2 cellular contexts compared by ENCODE assay signal in genomic region chr1:211886551-211886950, GRCh38.
A peak's percentile ranks its signal among the peaks of the same experiment; 100 is the strongest.
TF ChIP-seq lines count a peak whose summit lies in the region.

No MANE protein-coding gene starts in this region.

TF ChIP-seq in A549, 52 proteins besides CTCF, POLR2A, EP300 and RAD21:
- no peak for TF ChIP-seq CEBPB (IDR thresholded peaks at IDR 0.05)
- no peak for TF ChIP-seq POLR2AphosphoS2 (conservative IDR thresholded peaks at IDR 0.05; ENCODE audit: low read length)
- TF ChIP-seq HOXB13 (CRISPR knock-in tag; IDR thresholded peaks at IDR 0.05; ENCODE audit: low read depth): no peak
- no peak for TF ChIP-seq TFCP2L1 (CRISPR knock-in tag; IDR thresholded peaks at IDR 0.05)
- TF ChIP-seq, protein P1, sequence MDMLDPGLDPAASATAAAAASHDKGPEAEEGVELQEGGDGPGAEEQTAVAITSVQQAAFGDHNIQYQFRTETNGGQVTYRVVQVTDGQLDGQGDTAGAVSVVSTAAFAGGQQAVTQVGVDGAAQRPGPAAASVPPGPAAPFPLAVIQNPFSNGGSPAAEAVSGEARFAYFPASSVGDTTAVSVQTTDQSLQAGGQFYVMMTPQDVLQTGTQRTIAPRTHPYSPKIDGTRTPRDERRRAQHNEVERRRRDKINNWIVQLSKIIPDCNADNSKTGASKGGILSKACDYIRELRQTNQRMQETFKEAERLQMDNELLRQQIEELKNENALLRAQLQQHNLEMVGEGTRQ (IDR thresholded peaks at IDR 0.05): no peak
- TF ChIP-seq, protein P2, sequence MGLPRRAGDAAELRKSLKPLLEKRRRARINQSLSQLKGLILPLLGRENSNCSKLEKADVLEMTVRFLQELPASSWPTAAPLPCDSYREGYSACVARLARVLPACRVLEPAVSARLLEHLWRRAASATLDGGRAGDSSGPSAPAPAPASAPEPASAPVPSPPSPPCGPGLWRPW (IDR thresholded peaks at IDR 0.05): no peak
- no peak for TF ChIP-seq GATA3 (IDR thresholded peaks at IDR 0.05; ENCODE audit: borderline replicate concordance)
- TF ChIP-seq TP53 (CRISPR knock-in tag; IDR thresholded peaks at IDR 0.05): no peak
- TF ChIP-seq RFX5 (IDR thresholded peaks at IDR 0.05): no peak
- no peak for TF ChIP-seq HOXB5 (CRISPR knock-in tag; IDR thresholded peaks at IDR 0.05)
- TF ChIP-seq MAZ (IDR thresholded peaks at IDR 0.05; ENCODE audit: borderline replicate concordance, low read depth, low read length): no peak
- TF ChIP-seq, protein P3, sequence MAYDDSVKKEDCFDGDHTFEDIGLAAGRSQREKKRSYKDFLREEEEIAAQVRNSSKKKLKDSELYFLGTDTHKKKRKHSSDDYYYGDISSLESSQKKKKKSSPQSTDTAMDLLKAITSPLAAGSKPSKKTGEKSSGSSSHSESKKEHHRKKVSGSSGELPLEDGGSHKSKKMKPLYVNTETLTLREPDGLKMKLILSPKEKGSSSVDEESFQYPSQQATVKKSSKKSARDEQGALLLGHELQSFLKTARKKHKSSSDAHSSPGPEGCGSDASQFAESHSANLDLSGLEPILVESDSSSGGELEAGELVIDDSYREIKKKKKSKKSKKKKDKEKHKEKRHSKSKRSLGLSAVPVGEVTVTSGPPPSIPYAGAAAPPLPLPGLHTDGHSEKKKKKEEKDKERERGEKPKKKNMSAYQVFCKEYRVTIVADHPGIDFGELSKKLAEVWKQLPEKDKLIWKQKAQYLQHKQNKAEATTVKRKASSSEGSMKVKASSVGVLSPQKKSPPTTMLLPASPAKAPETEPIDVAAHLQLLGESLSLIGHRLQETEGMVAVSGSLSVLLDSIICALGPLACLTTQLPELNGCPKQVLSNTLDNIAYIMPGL (CRISPR knock-in tag; IDR thresholded peaks at IDR 0.05; ENCODE audit: borderline replicate concordance): no peak
- TF ChIP-seq HDAC2 (IDR thresholded peaks at IDR 0.05): no peak
- no peak for TF ChIP-seq NPAS2 (CRISPR knock-in tag; IDR thresholded peaks at IDR 0.05; ENCODE audit: borderline replicate concordance)
- TF ChIP-seq FOXS1 (CRISPR knock-in tag; IDR thresholded peaks at IDR 0.05): no peak
- TF ChIP-seq, protein P4, sequence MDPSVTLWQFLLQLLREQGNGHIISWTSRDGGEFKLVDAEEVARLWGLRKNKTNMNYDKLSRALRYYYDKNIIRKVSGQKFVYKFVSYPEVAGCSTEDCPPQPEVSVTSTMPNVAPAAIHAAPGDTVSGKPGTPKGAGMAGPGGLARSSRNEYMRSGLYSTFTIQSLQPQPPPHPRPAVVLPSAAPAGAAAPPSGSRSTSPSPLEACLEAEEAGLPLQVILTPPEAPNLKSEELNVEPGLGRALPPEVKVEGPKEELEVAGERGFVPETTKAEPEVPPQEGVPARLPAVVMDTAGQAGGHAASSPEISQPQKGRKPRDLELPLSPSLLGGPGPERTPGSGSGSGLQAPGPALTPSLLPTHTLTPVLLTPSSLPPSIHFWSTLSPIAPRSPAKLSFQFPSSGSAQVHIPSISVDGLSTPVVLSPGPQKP (IDR thresholded peaks at IDR 0.05; ENCODE audit: low read depth, low read length): no peak
- no peak for TF ChIP-seq RCOR1 (IDR thresholded peaks at IDR 0.05; ENCODE audit: low read depth, low read length)

TF ChIP-seq in HepG2, 621 proteins besides CTCF, POLR2A, EP300 and RAD21:
- no peak for TF ChIP-seq ZNF768 (CRISPR knock-in tag; IDR thresholded peaks at IDR 0.05)
- TF ChIP-seq PRPF4 (IDR thresholded peaks at IDR 0.05; ENCODE audit: low read depth, low read length, poor library complexity, severe bottlenecking): no peak
- 0 out of 2 replicates have a peak, but pooled peaks have one; percentile 8 for TF ChIP-seq FOXJ3 (CRISPR knock-in tag; IDR thresholded peaks at IDR 0.05; ENCODE audit: borderline replicate concordance)
- no peak for TF ChIP-seq ZNF124 (CRISPR knock-in tag; IDR thresholded peaks at IDR 0.05)
- TF ChIP-seq BHLHE40 (IDR thresholded peaks at IDR 0.05; ENCODE audit: low read length): no peak
- TF ChIP-seq, protein P5, sequence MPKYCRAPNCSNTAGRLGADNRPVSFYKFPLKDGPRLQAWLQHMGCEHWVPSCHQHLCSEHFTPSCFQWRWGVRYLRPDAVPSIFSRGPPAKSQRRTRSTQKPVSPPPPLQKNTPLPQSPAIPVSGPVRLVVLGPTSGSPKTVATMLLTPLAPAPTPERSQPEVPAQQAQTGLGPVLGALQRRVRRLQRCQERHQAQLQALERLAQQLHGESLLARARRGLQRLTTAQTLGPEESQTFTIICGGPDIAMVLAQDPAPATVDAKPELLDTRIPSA (CRISPR knock-in tag; IDR thresholded peaks at IDR 0.05; ENCODE audit: borderline replicate concordance): no peak
- no peak for TF ChIP-seq PAF1 (CRISPR knock-in tag; IDR thresholded peaks at IDR 0.05)
- TF ChIP-seq DBP (CRISPR knock-in tag; IDR thresholded peaks at IDR 0.05; ENCODE audit: not compliant biosample characterization): no peak
- no peak for TF ChIP-seq ZNF468 (CRISPR knock-in tag; IDR thresholded peaks at IDR 0.05)
- TF ChIP-seq CBX2 (IDR thresholded peaks at IDR 0.05; ENCODE audit: low read depth, low read length): no peak
- TF ChIP-seq CBX2 (CRISPR knock-in tag; IDR thresholded peaks at IDR 0.05; ENCODE audit: low read depth): no peak
- TF ChIP-seq ZNF503 (CRISPR knock-in tag; IDR thresholded peaks at IDR 0.05): 0 out of 2 replicates have a peak, but pooled peaks have one; percentile 10
- no peak for TF ChIP-seq HDAC2 (CRISPR knock-in tag; IDR thresholded peaks at IDR 0.05)
- no peak for TF ChIP-seq RELA (CRISPR knock-in tag; IDR thresholded peaks at IDR 0.05)
- TF ChIP-seq DNMT1 (CRISPR knock-in tag; IDR thresholded peaks at IDR 0.05): no peak
- TF ChIP-seq TSC22D2 (CRISPR knock-in tag; IDR thresholded peaks at IDR 0.05; ENCODE audit: borderline replicate concordance): no peak
- TF ChIP-seq SOX6 (IDR thresholded peaks at IDR 0.05): no peak
- no peak for TF ChIP-seq SOX6 (CRISPR knock-in tag; IDR thresholded peaks at IDR 0.05)
- no peak for TF ChIP-seq NR2C2 (CRISPR knock-in tag; IDR thresholded peaks at IDR 0.05; ENCODE audit: borderline replicate concordance)
- TF ChIP-seq ZNF260 (CRISPR knock-in tag; IDR thresholded peaks at IDR 0.05; ENCODE audit: borderline replicate concordance, low read depth): no peak
- no peak for TF ChIP-seq ZBTB21 (CRISPR knock-in tag; IDR thresholded peaks at IDR 0.05)
- TF ChIP-seq PRDM10 (CRISPR knock-in tag; IDR thresholded peaks at IDR 0.05; ENCODE audit: low read depth): 0 out of 2 replicates have a peak, but pooled peaks have one; percentile 2
- TF ChIP-seq ZNF121 (CRISPR knock-in tag; IDR thresholded peaks at IDR 0.05): peak; percentile 92
- TF ChIP-seq SNRNP70 (IDR thresholded peaks at IDR 0.05; ENCODE audit: low read depth, low read length): no peak
- TF ChIP-seq ZFP1 (CRISPR knock-in tag; IDR thresholded peaks at IDR 0.05): no peak
- TF ChIP-seq ZC3H4 (CRISPR knock-in tag; IDR thresholded peaks at IDR 0.05; ENCODE audit: borderline replicate concordance): no peak
- TF ChIP-seq ZNF543 (CRISPR knock-in tag; IDR thresholded peaks at IDR 0.05): no peak
- TF ChIP-seq, protein P6, sequence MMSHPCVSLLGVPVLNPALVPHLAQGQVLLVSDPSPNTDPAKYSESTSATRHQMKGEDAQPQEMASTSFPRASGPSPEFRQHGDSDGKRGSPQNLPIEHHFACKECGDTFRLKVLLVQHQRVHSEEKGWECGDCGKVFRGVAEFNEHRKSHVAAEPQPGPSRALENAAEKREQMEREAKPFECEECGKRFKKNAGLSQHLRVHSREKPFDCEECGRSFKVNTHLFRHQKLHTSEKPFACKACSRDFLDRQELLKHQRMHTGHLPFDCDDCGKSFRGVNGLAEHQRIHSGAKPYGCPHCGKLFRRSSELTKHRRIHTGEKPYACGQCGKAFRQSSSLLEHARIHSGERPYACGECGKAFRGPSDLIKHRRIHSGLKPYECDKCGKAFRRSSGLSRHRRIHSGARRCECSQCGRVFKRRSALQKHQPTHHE (CRISPR knock-in tag; IDR thresholded peaks at IDR 0.05; ENCODE audit: borderline replicate concordance): no peak
- no peak for TF ChIP-seq BORCS8-MEF2B (CRISPR knock-in tag; IDR thresholded peaks at IDR 0.05)
- TF ChIP-seq POGZ (CRISPR knock-in tag; IDR thresholded peaks at IDR 0.05): no peak
- TF ChIP-seq CHD2 (IDR thresholded peaks at IDR 0.05; ENCODE audit: low read depth, low read length): no peak
- TF ChIP-seq ZNF264 (CRISPR knock-in tag; IDR thresholded peaks at IDR 0.05): 0 out of 2 replicates have a peak, but pooled peaks have one; percentile 0
- TF ChIP-seq TGIF2 (CRISPR knock-in tag; IDR thresholded peaks at IDR 0.05): no peak
- no peak for TF ChIP-seq TRIM24 (CRISPR knock-in tag; IDR thresholded peaks at IDR 0.05)
- no peak for TF ChIP-seq ZNF790 (CRISPR knock-in tag; IDR thresholded peaks at IDR 0.05; ENCODE audit: borderline replicate concordance)
- TF ChIP-seq ZNF713 (CRISPR knock-in tag; IDR thresholded peaks at IDR 0.05): no peak
- no peak for TF ChIP-seq ZNF580 (CRISPR knock-in tag; IDR thresholded peaks at IDR 0.05; ENCODE audit: borderline replicate concordance, low read depth)
- TF ChIP-seq ZBTB4 (CRISPR knock-in tag; IDR thresholded peaks at IDR 0.05; ENCODE audit: borderline replicate concordance): no peak
- no peak for TF ChIP-seq ZNF441 (CRISPR knock-in tag; IDR thresholded peaks at IDR 0.05; ENCODE audit: borderline replicate concordance)
- peak; percentile 7 for TF ChIP-seq ZEB1 (IDR thresholded peaks at IDR 0.05; ENCODE audit: insufficient replicate concordance, low read depth)
- TF ChIP-seq NONO (IDR thresholded peaks at IDR 0.05): no peak
- no peak for TF ChIP-seq NONO (CRISPR knock-in tag; conservative IDR thresholded peaks at IDR 0.05)
- no peak for TF ChIP-seq ZBTB8A (CRISPR knock-in tag; IDR thresholded peaks at IDR 0.05; ENCODE audit: borderline replicate concordance, low read depth)
- no peak for TF ChIP-seq PAX8 (CRISPR knock-in tag; IDR thresholded peaks at IDR 0.05; ENCODE audit: borderline replicate concordance)
- TF ChIP-seq PPARG (CRISPR knock-in tag; conservative IDR thresholded peaks at IDR 0.05): 0 out of 2 replicates have a peak, but pooled peaks have one; percentile 3
